ENCODE assay signal across 1 cellular context in the genomic region with DNA sequence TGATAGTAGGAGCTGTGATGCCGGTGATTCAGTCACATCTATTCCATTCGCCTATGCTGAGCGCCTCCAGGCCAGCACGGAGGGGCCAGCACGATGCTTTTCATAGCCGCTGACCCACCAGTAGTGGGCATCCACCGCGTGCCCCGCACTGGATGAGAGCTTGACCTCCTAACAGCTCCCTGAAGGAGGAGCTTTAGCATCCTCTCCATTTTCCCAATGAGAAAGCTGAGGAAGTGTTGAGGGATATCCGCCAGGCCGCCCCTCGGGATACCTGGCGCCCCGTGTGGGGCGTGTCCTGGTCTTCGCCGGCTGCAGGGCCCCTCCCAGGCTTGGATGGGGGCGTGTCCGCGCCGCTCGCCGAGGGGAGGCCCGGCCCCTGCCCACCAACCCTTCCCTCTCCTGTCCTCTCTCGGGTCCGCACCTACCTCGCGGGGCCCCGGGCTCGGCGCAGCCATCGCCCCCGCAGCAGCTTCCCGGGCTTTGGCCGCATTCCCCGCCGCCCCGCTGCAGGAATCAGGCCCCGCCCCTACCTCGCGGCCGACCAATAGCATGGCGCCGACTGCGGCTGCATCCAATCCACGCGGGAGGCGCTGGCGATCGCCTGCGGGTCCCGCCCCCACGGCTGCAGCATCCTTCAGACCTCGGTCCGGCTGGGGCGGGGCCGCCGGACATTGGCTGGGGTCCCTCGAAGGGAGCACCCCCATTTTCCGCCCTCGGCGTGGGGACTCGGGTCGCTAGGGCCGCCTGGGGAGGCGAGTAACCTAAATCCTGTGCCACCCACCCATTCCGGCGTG.
TF ChIP-seq lines count a peak whose summit lies in the region.

A gene with protein sequence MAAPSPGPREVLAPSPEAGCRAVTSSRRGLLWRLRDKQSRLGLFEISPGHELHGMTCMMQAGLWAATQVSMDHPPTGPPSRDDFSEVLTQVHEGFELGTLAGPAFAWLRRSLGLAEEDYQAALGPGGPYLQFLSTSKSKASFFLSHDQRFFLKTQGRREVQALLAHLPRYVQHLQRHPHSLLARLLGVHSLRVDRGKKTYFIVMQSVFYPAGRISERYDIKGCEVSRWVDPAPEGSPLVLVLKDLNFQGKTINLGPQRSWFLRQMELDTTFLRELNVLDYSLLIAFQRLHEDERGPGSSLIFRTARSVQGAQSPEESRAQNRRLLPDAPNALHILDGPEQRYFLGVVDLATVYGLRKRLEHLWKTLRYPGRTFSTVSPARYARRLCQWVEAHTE (minus strand): TSS at position 480 of the 794 bp plus-strand sequence. CDS start 25 bp downstream, at position 455.

TF ChIP-seq in K562, 482 proteins besides CTCF, POLR2A, EP300 and RAD21 (continued from another document and continues in another):
- TF ChIP-seq, protein P1, sequence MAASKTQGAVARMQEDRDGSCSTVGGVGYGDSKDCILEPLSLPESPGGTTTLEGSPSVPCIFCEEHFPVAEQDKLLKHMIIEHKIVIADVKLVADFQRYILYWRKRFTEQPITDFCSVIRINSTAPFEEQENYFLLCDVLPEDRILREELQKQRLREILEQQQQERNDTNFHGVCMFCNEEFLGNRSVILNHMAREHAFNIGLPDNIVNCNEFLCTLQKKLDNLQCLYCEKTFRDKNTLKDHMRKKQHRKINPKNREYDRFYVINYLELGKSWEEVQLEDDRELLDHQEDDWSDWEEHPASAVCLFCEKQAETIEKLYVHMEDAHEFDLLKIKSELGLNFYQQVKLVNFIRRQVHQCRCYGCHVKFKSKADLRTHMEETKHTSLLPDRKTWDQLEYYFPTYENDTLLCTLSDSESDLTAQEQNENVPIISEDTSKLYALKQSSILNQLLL (CRISPR knock-in tag; IDR thresholded peaks at IDR 0.05; ENCODE audit: borderline replicate concordance), result no peak
- TF ChIP-seq ZBTB1 (CRISPR knock-in tag; IDR thresholded peaks at IDR 0.05; ENCODE audit: borderline replicate concordance, low read depth), result no peak
- no peak for TF ChIP-seq ZNF445 (CRISPR knock-in tag; IDR thresholded peaks at IDR 0.05; ENCODE audit: low read depth)
- TF ChIP-seq ZNF23 (CRISPR knock-in tag; IDR thresholded peaks at IDR 0.05), result no peak
- 0 out of 2 replicates have a peak, but pooled peaks have one; percentile 33 for TF ChIP-seq FOSL1 (tag; conservative IDR thresholded peaks at IDR 0.05)
- TF ChIP-seq ZNF146 (CRISPR knock-in tag; IDR thresholded peaks at IDR 0.05; ENCODE audit: unreplicated experiment), result no peak
- TF ChIP-seq, protein P2, sequence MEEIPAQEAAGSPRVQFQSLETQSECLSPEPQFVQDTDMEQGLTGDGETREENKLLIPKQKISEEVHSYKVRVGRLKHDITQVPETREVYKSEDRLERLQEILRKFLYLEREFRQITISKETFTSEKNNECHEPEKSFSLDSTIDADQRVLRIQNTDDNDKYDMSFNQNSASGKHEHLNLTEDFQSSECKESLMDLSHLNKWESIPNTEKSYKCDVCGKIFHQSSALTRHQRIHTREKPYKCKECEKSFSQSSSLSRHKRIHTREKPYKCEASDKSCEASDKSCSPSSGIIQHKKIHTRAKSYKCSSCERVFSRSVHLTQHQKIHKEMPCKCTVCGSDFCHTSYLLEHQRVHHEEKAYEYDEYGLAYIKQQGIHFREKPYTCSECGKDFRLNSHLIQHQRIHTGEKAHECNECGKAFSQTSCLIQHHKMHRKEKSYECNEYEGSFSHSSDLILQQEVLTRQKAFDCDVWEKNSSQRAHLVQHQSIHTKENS (CRISPR knock-in tag; IDR thresholded peaks at IDR 0.05), result no peak
- TF ChIP-seq PCBP1 (IDR thresholded peaks at IDR 0.05; ENCODE audit: low read depth, low read length, poor library complexity, severe bottlenecking), result peak; percentile 76
- TF ChIP-seq HMG20A (CRISPR knock-in tag; conservative IDR thresholded peaks at IDR 0.05), result no peak
- TF ChIP-seq RBBP5 (IDR thresholded peaks at IDR 0.05; ENCODE audit: borderline replicate concordance, insufficient read depth, low read length, poor library complexity, severe bottlenecking), result no peak
- TF ChIP-seq CHCHD3 (CRISPR knock-in tag; IDR thresholded peaks at IDR 0.05), result no peak
- TF ChIP-seq RFX7 (CRISPR knock-in tag; IDR thresholded peaks at IDR 0.05), result peak; percentile 45; the same call in 1 of the 2 replicates
- TF ChIP-seq, protein P3, sequence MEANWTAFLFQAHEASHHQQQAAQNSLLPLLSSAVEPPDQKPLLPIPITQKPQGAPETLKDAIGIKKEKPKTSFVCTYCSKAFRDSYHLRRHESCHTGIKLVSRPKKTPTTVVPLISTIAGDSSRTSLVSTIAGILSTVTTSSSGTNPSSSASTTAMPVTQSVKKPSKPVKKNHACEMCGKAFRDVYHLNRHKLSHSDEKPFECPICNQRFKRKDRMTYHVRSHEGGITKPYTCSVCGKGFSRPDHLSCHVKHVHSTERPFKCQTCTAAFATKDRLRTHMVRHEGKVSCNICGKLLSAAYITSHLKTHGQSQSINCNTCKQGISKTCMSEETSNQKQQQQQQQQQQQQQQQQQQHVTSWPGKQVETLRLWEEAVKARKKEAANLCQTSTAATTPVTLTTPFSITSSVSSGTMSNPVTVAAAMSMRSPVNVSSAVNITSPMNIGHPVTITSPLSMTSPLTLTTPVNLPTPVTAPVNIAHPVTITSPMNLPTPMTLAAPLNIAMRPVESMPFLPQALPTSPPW (CRISPR knock-in tag; IDR thresholded peaks at IDR 0.05), result no peak; the same call in 1 of the 2 replicates
- no peak for TF ChIP-seq KAT2B (IDR thresholded peaks at IDR 0.05; ENCODE audit: low read depth, low read length)
- no peak for TF ChIP-seq ILK (tag; IDR thresholded peaks at IDR 0.05; ENCODE audit: borderline replicate concordance, low read depth)
- TF ChIP-seq, protein P4, sequence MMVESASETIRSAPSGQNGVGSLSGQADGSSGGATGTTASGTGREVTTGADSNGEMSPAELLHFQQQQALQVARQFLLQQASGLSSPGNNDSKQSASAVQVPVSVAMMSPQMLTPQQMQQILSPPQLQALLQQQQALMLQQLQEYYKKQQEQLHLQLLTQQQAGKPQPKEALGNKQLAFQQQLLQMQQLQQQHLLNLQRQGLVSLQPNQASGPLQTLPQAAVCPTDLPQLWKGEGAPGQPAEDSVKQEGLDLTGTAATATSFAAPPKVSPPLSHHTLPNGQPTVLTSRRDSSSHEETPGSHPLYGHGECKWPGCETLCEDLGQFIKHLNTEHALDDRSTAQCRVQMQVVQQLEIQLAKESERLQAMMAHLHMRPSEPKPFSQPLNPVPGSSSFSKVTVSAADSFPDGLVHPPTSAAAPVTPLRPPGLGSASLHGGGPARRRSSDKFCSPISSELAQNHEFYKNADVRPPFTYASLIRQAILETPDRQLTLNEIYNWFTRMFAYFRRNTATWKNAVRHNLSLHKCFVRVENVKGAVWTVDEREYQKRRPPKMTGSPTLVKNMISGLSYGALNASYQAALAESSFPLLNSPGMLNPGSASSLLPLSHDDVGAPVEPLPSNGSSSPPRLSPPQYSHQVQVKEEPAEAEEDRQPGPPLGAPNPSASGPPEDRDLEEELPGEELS (CRISPR knock-in tag; IDR thresholded peaks at IDR 0.05; ENCODE audit: borderline replicate concordance), result no peak
- no peak for TF ChIP-seq ZNF12 (CRISPR knock-in tag; IDR thresholded peaks at IDR 0.05)
- no peak for TF ChIP-seq TBP (optimal IDR thresholded peaks at IDR 0.05; ENCODE audit: low read depth, low read length)
- TF ChIP-seq NCOA4 (IDR thresholded peaks at IDR 0.05; ENCODE audit: partially characterized antibody), result no peak
- TF ChIP-seq, protein P5, sequence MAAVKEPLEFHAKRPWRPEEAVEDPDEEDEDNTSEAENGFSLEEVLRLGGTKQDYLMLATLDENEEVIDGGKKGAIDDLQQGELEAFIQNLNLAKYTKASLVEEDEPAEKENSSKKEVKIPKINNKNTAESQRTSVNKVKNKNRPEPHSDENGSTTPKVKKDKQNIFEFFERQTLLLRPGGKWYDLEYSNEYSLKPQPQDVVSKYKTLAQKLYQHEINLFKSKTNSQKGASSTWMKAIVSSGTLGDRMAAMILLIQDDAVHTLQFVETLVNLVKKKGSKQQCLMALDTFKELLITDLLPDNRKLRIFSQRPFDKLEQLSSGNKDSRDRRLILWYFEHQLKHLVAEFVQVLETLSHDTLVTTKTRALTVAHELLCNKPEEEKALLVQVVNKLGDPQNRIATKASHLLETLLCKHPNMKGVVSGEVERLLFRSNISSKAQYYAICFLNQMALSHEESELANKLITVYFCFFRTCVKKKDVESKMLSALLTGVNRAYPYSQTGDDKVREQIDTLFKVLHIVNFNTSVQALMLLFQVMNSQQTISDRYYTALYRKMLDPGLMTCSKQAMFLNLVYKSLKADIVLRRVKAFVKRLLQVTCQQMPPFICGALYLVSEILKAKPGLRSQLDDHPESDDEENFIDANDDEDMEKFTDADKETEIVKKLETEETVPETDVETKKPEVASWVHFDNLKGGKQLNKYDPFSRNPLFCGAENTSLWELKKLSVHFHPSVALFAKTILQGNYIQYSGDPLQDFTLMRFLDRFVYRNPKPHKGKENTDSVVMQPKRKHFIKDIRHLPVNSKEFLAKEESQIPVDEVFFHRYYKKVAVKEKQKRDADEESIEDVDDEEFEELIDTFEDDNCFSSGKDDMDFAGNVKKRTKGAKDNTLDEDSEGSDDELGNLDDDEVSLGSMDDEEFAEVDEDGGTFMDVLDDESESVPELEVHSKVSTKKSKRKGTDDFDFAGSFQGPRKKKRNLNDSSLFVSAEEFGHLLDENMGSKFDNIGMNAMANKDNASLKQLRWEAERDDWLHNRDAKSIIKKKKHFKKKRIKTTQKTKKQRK (IDR thresholded peaks at IDR 0.05; ENCODE audit: borderline replicate concordance, low read depth, low read length), result no peak
- TF ChIP-seq KDM4B (IDR thresholded peaks at IDR 0.05; ENCODE audit: borderline replicate concordance in 2 of 2, low read depth in 1 of 2), result no peak
- TF ChIP-seq, protein P6, sequence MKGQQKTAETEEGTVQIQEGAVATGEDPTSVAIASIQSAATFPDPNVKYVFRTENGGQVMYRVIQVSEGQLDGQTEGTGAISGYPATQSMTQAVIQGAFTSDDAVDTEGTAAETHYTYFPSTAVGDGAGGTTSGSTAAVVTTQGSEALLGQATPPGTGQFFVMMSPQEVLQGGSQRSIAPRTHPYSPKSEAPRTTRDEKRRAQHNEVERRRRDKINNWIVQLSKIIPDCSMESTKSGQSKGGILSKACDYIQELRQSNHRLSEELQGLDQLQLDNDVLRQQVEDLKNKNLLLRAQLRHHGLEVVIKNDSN (CRISPR knock-in tag; IDR thresholded peaks at IDR 0.05), result no peak
- TF ChIP-seq, protein P7, sequence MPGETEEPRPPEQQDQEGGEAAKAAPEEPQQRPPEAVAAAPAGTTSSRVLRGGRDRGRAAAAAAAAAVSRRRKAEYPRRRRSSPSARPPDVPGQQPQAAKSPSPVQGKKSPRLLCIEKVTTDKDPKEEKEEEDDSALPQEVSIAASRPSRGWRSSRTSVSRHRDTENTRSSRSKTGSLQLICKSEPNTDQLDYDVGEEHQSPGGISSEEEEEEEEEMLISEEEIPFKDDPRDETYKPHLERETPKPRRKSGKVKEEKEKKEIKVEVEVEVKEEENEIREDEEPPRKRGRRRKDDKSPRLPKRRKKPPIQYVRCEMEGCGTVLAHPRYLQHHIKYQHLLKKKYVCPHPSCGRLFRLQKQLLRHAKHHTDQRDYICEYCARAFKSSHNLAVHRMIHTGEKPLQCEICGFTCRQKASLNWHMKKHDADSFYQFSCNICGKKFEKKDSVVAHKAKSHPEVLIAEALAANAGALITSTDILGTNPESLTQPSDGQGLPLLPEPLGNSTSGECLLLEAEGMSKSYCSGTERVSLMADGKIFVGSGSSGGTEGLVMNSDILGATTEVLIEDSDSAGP (CRISPR knock-in tag; IDR thresholded peaks at IDR 0.05), result no peak
- no peak for TF ChIP-seq SMAD2 (IDR thresholded peaks at IDR 0.05; ENCODE audit: low read depth, low read length)
- TF ChIP-seq POLR2AphosphoS5 (IDR thresholded peaks at IDR 0.05; ENCODE audit: control insufficient read depth, insufficient read depth, low read depth, low read length), result peak; percentile 36; the same call in 1 of the 2 replicates
- TF ChIP-seq HDAC8 (tag; IDR thresholded peaks at IDR 0.05), result no peak
- TF ChIP-seq GATAD2A (IDR thresholded peaks at IDR 0.05), result no peak
- TF ChIP-seq, protein P8, sequence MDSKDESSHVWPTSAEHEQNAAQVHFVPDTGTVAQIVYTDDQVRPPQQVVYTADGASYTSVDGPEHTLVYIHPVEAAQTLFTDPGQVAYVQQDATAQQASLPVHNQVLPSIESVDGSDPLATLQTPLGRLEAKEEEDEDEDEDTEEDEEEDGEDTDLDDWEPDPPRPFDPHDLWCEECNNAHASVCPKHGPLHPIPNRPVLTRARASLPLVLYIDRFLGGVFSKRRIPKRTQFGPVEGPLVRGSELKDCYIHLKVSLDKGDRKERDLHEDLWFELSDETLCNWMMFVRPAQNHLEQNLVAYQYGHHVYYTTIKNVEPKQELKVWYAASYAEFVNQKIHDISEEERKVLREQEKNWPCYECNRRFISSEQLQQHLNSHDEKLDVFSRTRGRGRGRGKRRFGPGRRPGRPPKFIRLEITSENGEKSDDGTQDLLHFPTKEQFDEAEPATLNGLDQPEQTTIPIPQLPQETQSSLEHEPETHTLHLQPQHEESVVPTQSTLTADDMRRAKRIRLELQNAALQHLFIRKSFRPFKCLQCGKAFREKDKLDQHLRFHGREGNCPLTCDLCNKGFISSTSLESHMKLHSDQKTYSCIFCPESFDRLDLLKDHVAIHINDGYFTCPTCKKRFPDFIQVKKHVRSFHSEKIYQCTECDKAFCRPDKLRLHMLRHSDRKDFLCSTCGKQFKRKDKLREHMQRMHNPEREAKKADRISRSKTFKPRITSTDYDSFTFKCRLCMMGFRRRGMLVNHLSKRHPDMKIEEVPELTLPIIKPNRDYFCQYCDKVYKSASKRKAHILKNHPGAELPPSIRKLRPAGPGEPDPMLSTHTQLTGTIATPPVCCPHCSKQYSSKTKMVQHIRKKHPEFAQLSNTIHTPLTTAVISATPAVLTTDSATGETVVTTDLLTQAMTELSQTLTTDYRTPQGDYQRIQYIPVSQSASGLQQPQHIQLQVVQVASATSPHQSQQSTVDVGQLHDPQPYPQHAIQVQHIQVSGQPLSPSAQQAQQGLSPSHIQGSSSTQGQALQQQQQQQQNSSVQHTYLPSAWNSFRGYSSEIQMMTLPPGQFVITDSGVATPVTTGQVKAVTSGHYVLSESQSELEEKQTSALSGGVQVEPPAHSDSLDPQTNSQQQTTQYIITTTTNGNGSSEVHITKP (IDR thresholded peaks at IDR 0.05; ENCODE audit: partially characterized antibody), result no peak
- TF ChIP-seq, protein P9, sequence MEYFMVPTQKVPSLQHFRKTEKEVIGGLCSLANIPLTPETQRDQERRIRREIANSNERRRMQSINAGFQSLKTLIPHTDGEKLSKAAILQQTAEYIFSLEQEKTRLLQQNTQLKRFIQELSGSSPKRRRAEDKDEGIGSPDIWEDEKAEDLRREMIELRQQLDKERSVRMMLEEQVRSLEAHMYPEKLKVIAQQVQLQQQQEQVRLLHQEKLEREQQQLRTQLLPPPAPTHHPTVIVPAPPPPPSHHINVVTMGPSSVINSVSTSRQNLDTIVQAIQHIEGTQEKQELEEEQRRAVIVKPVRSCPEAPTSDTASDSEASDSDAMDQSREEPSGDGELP (CRISPR knock-in tag; IDR thresholded peaks at IDR 0.05; ENCODE audit: borderline replicate concordance), result no peak; the same call in 1 of the 2 replicates
- TF ChIP-seq PHF21A (IDR thresholded peaks at IDR 0.05; ENCODE audit: borderline replicate concordance, low read depth), result no peak
- TF ChIP-seq BMI1 (IDR thresholded peaks at IDR 0.05; ENCODE audit: low read length), result no peak
- no peak for TF ChIP-seq EP400 (IDR thresholded peaks at IDR 0.05)
- TF ChIP-seq CBX8 (IDR thresholded peaks at IDR 0.05; ENCODE audit: borderline replicate concordance, extremely low read depth, low read depth, low read length, poor library complexity, severe bottlenecking), result no peak
- TF ChIP-seq MXI1 (IDR thresholded peaks at IDR 0.05; ENCODE audit: low read depth, low read length), result peak; percentile 13; the same call in 1 of the 2 replicates
